1 cellular context compared by ENCODE assay signal in the genomic region with DNA sequence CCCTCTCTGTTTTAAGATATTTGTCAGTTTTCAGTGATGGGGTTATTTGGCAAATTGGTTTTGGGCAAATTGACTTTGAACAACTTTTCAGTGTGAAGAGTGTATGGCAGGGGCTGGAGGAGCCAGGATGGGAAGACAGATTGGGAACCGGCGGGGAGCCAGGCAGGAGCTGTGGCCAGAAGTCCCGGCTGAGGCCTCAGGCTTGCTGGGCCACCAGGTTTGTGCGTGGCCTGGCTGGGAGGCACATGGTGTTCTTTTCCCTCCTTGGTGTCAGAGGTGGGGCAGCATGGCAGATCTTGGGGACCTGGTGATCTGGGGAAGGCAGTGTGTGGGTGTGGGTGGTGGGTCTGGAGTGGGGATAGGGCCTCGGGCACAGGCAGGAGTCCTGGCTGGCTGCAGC.
TF ChIP-seq lines count a peak whose summit lies in the region.

No MANE protein-coding gene starts in this region.

TF ChIP-seq in H1, 55 proteins besides CTCF, POLR2A, EP300 and RAD21:
- TF ChIP-seq TBP (IDR thresholded peaks at IDR 0.05; ENCODE audit: low read depth, low read length) (no peak), RNF2 (IDR thresholded peaks at IDR 0.05; ENCODE audit: borderline replicate concordance, low read depth, low read length, missing control alignments, poor library complexity, severe bottlenecking) (no peak), RFX5 (IDR thresholded peaks at IDR 0.05; ENCODE audit: borderline replicate concordance, low read depth, low read length) (no peak), KDM5A (IDR thresholded peaks at IDR 0.05; ENCODE audit: low read length) (no peak), GTF2F1 (IDR thresholded peaks at IDR 0.05; ENCODE audit: borderline replicate concordance, low read depth, low read length) (no peak), ASH2L (IDR thresholded peaks at IDR 0.05; ENCODE audit: low read length) (no peak), CHD2 (IDR thresholded peaks at IDR 0.05; ENCODE audit: low read length) (no peak), BACH1 (IDR thresholded peaks at IDR 0.05; ENCODE audit: low read length) (no peak), NRF1 (IDR thresholded peaks at IDR 0.05; ENCODE audit: low read depth, low read length) (no peak), NANOG (IDR thresholded peaks at IDR 0.05; ENCODE audit: insufficient read depth, low read depth, low read length, poor library complexity, severe bottlenecking) (no peak), JUN (IDR thresholded peaks at IDR 0.05; ENCODE audit: low read depth, low read length) (no peak), SP4 (IDR thresholded peaks at IDR 0.05; ENCODE audit: low read length) (no peak), MAFK (IDR thresholded peaks at IDR 0.05; ENCODE audit: low read depth, low read length) (no peak), POLR2AphosphoS5 (IDR thresholded peaks at IDR 0.05; ENCODE audit: low read depth, low read length) (no peak), CEBPB (IDR thresholded peaks at IDR 0.05; ENCODE audit: low read depth, low read length) (no peak), GABPA (IDR thresholded peaks at IDR 0.05; ENCODE audit: borderline replicate concordance, insufficient read depth, low read length) (no peak)
- TF ChIP-seq, protein P1, sequence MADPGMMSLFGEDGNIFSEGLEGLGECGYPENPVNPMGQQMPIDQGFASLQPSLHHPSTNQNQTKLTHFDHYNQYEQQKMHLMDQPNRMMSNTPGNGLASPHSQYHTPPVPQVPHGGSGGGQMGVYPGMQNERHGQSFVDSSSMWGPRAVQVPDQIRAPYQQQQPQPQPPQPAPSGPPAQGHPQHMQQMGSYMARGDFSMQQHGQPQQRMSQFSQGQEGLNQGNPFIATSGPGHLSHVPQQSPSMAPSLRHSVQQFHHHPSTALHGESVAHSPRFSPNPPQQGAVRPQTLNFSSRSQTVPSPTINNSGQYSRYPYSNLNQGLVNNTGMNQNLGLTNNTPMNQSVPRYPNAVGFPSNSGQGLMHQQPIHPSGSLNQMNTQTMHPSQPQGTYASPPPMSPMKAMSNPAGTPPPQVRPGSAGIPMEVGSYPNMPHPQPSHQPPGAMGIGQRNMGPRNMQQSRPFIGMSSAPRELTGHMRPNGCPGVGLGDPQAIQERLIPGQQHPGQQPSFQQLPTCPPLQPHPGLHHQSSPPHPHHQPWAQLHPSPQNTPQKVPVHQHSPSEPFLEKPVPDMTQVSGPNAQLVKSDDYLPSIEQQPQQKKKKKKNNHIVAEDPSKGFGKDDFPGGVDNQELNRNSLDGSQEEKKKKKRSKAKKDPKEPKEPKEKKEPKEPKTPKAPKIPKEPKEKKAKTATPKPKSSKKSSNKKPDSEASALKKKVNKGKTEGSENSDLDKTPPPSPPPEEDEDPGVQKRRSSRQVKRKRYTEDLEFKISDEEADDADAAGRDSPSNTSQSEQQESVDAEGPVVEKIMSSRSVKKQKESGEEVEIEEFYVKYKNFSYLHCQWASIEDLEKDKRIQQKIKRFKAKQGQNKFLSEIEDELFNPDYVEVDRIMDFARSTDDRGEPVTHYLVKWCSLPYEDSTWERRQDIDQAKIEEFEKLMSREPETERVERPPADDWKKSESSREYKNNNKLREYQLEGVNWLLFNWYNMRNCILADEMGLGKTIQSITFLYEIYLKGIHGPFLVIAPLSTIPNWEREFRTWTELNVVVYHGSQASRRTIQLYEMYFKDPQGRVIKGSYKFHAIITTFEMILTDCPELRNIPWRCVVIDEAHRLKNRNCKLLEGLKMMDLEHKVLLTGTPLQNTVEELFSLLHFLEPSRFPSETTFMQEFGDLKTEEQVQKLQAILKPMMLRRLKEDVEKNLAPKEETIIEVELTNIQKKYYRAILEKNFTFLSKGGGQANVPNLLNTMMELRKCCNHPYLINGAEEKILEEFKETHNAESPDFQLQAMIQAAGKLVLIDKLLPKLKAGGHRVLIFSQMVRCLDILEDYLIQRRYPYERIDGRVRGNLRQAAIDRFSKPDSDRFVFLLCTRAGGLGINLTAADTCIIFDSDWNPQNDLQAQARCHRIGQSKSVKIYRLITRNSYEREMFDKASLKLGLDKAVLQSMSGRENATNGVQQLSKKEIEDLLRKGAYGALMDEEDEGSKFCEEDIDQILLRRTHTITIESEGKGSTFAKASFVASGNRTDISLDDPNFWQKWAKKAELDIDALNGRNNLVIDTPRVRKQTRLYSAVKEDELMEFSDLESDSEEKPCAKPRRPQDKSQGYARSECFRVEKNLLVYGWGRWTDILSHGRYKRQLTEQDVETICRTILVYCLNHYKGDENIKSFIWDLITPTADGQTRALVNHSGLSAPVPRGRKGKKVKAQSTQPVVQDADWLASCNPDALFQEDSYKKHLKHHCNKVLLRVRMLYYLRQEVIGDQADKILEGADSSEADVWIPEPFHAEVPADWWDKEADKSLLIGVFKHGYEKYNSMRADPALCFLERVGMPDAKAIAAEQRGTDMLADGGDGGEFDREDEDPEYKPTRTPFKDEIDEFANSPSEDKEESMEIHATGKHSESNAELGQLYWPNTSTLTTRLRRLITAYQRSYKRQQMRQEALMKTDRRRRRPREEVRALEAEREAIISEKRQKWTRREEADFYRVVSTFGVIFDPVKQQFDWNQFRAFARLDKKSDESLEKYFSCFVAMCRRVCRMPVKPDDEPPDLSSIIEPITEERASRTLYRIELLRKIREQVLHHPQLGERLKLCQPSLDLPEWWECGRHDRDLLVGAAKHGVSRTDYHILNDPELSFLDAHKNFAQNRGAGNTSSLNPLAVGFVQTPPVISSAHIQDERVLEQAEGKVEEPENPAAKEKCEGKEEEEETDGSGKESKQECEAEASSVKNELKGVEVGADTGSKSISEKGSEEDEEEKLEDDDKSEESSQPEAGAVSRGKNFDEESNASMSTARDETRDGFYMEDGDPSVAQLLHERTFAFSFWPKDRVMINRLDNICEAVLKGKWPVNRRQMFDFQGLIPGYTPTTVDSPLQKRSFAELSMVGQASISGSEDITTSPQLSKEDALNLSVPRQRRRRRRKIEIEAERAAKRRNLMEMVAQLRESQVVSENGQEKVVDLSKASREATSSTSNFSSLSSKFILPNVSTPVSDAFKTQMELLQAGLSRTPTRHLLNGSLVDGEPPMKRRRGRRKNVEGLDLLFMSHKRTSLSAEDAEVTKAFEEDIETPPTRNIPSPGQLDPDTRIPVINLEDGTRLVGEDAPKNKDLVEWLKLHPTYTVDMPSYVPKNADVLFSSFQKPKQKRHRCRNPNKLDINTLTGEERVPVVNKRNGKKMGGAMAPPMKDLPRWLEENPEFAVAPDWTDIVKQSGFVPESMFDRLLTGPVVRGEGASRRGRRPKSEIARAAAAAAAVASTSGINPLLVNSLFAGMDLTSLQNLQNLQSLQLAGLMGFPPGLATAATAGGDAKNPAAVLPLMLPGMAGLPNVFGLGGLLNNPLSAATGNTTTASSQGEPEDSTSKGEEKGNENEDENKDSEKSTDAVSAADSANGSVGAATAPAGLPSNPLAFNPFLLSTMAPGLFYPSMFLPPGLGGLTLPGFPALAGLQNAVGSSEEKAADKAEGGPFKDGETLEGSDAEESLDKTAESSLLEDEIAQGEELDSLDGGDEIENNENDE (IDR thresholded peaks at IDR 0.05; ENCODE audit: insufficient replicate concordance, low read length): no peak
- TF ChIP-seq, protein P2, sequence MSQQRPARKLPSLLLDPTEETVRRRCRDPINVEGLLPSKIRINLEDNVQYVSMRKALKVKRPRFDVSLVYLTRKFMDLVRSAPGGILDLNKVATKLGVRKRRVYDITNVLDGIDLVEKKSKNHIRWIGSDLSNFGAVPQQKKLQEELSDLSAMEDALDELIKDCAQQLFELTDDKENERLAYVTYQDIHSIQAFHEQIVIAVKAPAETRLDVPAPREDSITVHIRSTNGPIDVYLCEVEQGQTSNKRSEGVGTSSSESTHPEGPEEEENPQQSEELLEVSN (IDR thresholded peaks at IDR 0.05): no peak
- TF ChIP-seq, protein P3, sequence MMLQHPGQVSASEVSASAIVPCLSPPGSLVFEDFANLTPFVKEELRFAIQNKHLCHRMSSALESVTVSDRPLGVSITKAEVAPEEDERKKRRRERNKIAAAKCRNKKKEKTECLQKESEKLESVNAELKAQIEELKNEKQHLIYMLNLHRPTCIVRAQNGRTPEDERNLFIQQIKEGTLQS (IDR thresholded peaks at IDR 0.05; ENCODE audit: insufficient read depth, low read depth, low read length): no peak
